Comparison of ENCODE assay signal across 1 cellular context in the genomic region with DNA sequence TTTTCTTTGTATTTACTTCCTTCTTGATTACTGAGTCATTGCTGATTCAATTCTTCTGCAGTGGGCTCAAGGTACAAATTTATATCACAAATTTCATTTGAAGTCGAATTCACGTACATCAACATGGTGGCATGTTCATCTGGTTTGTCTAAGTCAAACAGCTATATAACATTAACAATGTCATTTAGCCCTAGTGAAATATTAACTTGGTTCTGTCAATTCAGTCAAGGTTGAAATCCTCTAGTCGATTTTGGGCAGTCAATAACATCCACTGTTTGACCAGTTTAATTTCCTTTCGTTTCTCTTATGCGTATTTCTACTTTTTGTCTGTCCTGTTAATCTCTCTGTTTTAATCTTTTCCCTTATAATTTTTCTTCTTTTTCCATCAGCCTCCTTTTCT.
TF ChIP-seq lines count a peak whose summit lies in the region.

No MANE protein-coding gene starts in this region.

TF ChIP-seq in liver, 16 proteins besides CTCF, POLR2A, EP300 and RAD21 (continued from another document):
- TF ChIP-seq, protein P1, sequence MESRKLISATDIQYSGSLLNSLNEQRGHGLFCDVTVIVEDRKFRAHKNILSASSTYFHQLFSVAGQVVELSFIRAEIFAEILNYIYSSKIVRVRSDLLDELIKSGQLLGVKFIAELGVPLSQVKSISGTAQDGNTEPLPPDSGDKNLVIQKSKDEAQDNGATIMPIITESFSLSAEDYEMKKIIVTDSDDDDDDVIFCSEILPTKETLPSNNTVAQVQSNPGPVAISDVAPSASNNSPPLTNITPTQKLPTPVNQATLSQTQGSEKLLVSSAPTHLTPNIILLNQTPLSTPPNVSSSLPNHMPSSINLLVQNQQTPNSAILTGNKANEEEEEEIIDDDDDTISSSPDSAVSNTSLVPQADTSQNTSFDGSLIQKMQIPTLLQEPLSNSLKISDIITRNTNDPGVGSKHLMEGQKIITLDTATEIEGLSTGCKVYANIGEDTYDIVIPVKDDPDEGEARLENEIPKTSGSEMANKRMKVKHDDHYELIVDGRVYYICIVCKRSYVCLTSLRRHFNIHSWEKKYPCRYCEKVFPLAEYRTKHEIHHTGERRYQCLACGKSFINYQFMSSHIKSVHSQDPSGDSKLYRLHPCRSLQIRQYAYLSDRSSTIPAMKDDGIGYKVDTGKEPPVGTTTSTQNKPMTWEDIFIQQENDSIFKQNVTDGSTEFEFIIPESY (IDR thresholded peaks at IDR 0.05): peak; percentile 36
- TF ChIP-seq HNF4A (conservative IDR thresholded peaks at IDR 0.05): peak in 1 of 2 donors; percentile 18
- no peak for TF ChIP-seq HNF4G (IDR thresholded peaks at IDR 0.05)
- TF ChIP-seq FOXA1 (IDR thresholded peaks at IDR 0.05): no peak
